In the genomic region with DNA sequence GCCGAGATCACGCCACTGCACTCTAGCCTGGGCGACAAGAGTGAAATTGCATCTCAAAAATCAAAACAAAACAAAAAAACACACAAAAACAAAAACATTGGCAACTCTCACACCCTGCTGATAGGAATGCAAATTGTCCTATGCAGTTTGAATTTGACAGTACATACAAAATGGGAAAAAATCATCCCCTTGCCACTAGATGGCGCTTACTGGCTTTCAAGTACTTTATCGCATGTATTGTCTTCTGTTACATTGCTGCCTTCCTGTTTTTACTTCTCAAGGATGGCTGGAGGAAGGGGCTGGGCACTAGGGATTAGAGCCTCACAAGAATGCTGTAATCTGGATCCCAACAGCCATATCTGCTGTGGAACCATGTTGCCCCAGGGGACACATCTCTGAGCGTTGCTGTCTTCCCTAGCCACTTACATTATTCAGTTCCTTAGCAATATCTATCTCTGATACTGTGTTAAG, we compare ENCODE assay signal across 8 cellular contexts. TPM values are rescaled to one million over a fixed set of nuclear protein-coding genes. Genes with fewer than 3 reads are reported as not detected.
DNase-seq lines count a peak whose midpoint lies in the region; ATAC-seq and TF ChIP-seq lines count a peak whose summit lies in the region.

No MANE protein-coding gene starts in this region.

- H3K27ac Mint-ChIP-seq in brain: peak overlapping the region in 1 of 5 experiments; percentile 28

- H3K27me3 Mint-ChIP-seq in brain: peaks cover 11% of the 10 kb centered on the region

- DNase-seq in Right ventricle myocardium inferior (ENCODE audit: missing footprints): peak; percentile 4
- DNase-seq in cardiac septum (ENCODE audit: low spot score): no peak
- peak; percentile 79 for DNase-seq in NCI-H1105 (lab: John Stamatoyannopoulos, UW)
- DNase-seq in SIG-M5 treated with dmso at 0.1 percent for 504 hours (lab: John Stamatoyannopoulos, UW; ENCODE audit: unreplicated experiment): peak; percentile 89
- DNase-seq in iPS DF 4.7 (ENCODE audit: extremely low read depth, low spot score): peak; percentile 78
- DNase-seq in smooth muscle cell of the brain vasculature (ENCODE audit: low read depth, low spot score): peak; percentile 94
- no peak for DNase-seq in GM19238 (ENCODE audit: insufficient read length, low spot score)

- no peaks in the 10 kb centered on the region for H3K4me1 Mint-ChIP-seq in brain

- intact Hi-C loops in Right ventricle myocardium inferior (cut with DNase I) (loop anchor here (5.0 kb wide), 1 partner anchor 37 kb away; no protein-coding TSS in a partner anchor), cardiac septum (cut with DNase I) (loop anchor here (1.0 to 5.0 kb wide), 2 partner anchors 42 to 118 kb away; no protein-coding TSS in a partner anchor)

- peak; percentile 81 to 84 for TF ChIP-seq CTCF in brain (conservative IDR thresholded peaks at IDR 0.05)

- H3K9me3 Mint-ChIP-seq in brain: peaks cover 0 to 3% (median 0%) of the 10 kb centered on the region in 5 experiments

- no peaks in the 10 kb centered on the region for H3K36me3 Mint-ChIP-seq in brain

- peak; percentile 85 for ATAC-seq in Right ventricle myocardium inferior

- H3K4me3 Mint-ChIP-seq in brain: no peak overlapping the region

RNA-seq across cellular contexts. Expression of a gene that starts 59.4 kb away (rescaled TPM):
- total RNA-seq in Right ventricle myocardium inferior (81.2 TPM), cardiac septum (97.7 TPM)
- 5.1 TPM for polyA plus RNA-seq in brain (ENCODE audit: insufficient read depth, low read depth, low replicate concordance)

Comparison
In these comparisons a context has a peak if more than half of its experiments do, and no peak if none do; other contexts are left out.
1. DNase-seq: peak in Right ventricle myocardium inferior (single experiment), NCI-H1105 (single experiment), SIG-M5 treated with dmso at 0.1 percent for 504 hours (single experiment), iPS DF 4.7 (single experiment) and smooth muscle cell of the brain vasculature (single experiment); none in cardiac septum (single experiment) and GM19238 (single experiment).